8 cellular contexts compared by ENCODE assay signal in the genomic region with DNA sequence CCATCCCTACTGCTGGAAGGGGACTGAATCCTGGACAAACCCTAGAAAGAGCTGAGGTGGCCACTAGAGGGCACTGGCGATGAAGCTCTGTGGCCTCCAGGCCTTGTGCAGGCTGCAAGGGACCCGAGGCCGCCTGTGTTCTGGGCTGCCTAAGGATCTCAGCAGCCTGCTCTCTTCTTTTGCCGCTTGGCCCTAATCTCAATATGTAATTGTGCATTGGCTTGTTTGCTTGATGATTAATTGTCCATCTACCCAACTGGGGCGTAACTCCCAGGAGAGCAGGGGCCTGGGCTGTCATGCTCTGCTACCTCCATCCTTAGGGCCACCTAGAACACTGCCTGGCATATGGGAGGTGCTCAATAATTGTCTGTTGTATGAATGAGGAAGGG.
DNase-seq lines count a peak whose midpoint lies in the region; ATAC-seq and TF ChIP-seq lines count a peak whose summit lies in the region.

No MANE protein-coding gene starts in this region.

- H3K36me3 Mint-ChIP-seq in activated CD8-positive, alpha-beta T cell treated with anti-CD3 and anti-CD28 coated beads for 36 hours (ENCODE audit: low read depth): peaks cover 34% of the 10 kb centered on the region
- H3K36me3 Mint-ChIP-seq in mesothelial cell of epicardium: no peaks in the 10 kb centered on the region

- POLR2A ChIA-PET in activated CD8-positive, alpha-beta T cell treated with anti-CD3 and anti-CD28 coated beads for 36 hours (lab: Charles Lee): interaction anchor here (0.6 to 2.2 kb wide), 4 partner anchors 65 to 92 kb away, joined by 3 to 9 read pairs (median 5); partner anchors contain the start of gene GLRX5

- no peak overlapping the region for H3K4me3 Mint-ChIP-seq in activated CD8-positive, alpha-beta T cell treated with anti-CD3 and anti-CD28 coated beads for 36 hours
- H3K4me3 Mint-ChIP-seq in mesothelial cell of epicardium: no peak overlapping the region

- ATAC-seq in GM19395 (IDR thresholded peaks at IDR 0.05; ENCODE audit: unreplicated experiment): peak; percentile 89
- peak; percentile 95 for ATAC-seq in activated CD8-positive, alpha-beta T cell treated with anti-CD3 and anti-CD28 coated beads for 36 hours

- H3K27ac ChIP-seq in C4-2B: no peak overlapping the region
- no peak overlapping the region for H3K27ac ChIP-seq in HL-60 (replicated peaks)

- H3K9me3 Mint-ChIP-seq in activated CD8-positive, alpha-beta T cell treated with anti-CD3 and anti-CD28 coated beads for 36 hours: no peaks in the 10 kb centered on the region
- no peaks in the 10 kb centered on the region for H3K9me3 Mint-ChIP-seq in mesothelial cell of epicardium

- no peak overlapping the region for H3K4me3 ChIP-seq in HL-60 (replicated peaks; ENCODE audit: insufficient read depth, low read length)

- no peaks in the 10 kb centered on the region for H3K27me3 Mint-ChIP-seq in activated CD8-positive, alpha-beta T cell treated with anti-CD3 and anti-CD28 coated beads for 36 hours
- no peaks in the 10 kb centered on the region for H3K27me3 Mint-ChIP-seq in mesothelial cell of epicardium (ENCODE audit: low read depth)

- no peaks in the 10 kb centered on the region for H3K27me3 ChIP-seq in HL-60 (ENCODE audit: insufficient read depth, poor library complexity, severe bottlenecking)

- CTCF ChIA-PET in activated CD8-positive, alpha-beta T cell treated with anti-CD3 and anti-CD28 coated beads for 36 hours (lab: Charles Lee): interaction anchor here (0.8 to 9.5 kb wide), 28 partner anchors 9 to 193 kb away, joined by 3 to 188 read pairs (median 5); partner anchors contain the start of genes GLRX5 and SYNE3

- H3K27ac Mint-ChIP-seq in activated CD8-positive, alpha-beta T cell treated with anti-CD3 and anti-CD28 coated beads for 36 hours: peak overlapping the region; percentile 2
- H3K27ac Mint-ChIP-seq in mesothelial cell of epicardium: no peak overlapping the region

- H3K4me1 Mint-ChIP-seq in activated CD8-positive, alpha-beta T cell treated with anti-CD3 and anti-CD28 coated beads for 36 hours (ENCODE audit: low read depth): peaks cover 4% of the 10 kb centered on the region
- H3K4me1 Mint-ChIP-seq in mesothelial cell of epicardium: peaks cover 40% of the 10 kb centered on the region

- DNase-seq in HL-60 (ENCODE audit: low read depth in 1 of 2, low spot score in 1 of 2) (peak; percentile 40 to 75), NCI-H82 (lab: John Stamatoyannopoulos, UW) (peak; percentile 84), mesothelial cell of epicardium (ENCODE audit: low spot score in 2 of 2, unreplicated experiment in 2 of 2) (peak; percentile 48 to 78)
- DNase-seq in activated CD8-positive, alpha-beta T cell treated with anti-CD3 and anti-CD28 coated beads for 36 hours: peak; percentile 84
- DNase-seq in effector CD8-positive, alpha-beta T cell (lab: John Stamatoyannopoulos, UW): peak; percentile 37
- DNase-seq in stimulated activated CD8-positive, alpha-beta memory T cell treated with anti-CD3 and anti-CD28 coated beads, Interleukin-4, amount 100 ng/mL, for 1 hour (ENCODE audit: low read depth in 2 of 2, low spot score in 1 of 2): peak; percentile 44 to 62

- peak; percentile 95 for TF ChIP-seq CTCF in C4-2B (conservative IDR thresholded peaks at IDR 0.05)
- peak; percentile 75 for TF ChIP-seq CTCF in HL-60 (IDR thresholded peaks at IDR 0.05; ENCODE audit: insufficient read depth, low read length)
- TF ChIP-seq CTCF in activated CD8-positive, alpha-beta T cell treated with anti-CD3 and anti-CD28 coated beads for 36 hours (IDR thresholded peaks at IDR 0.05): peak; percentile 79
- TF ChIP-seq CTCF in mesothelial cell of epicardium (IDR thresholded peaks at IDR 0.05; ENCODE audit: unreplicated experiment): peak; percentile 81

- intact Hi-C loops in activated CD8-positive, alpha-beta T cell treated with anti-CD3 and anti-CD28 coated beads for 36 hours (cut with micrococcal nuclease): loop anchor here (1.0 to 2.0 kb wide), 2 partner anchors 85 to 92 kb away; partner anchors contain the start of gene GLRX5
